In genomic region chr12:55838361-55838760, GRCh38 we compare ENCODE assay signal across 8 cellular contexts. TPM values are rescaled to one million over a fixed set of nuclear protein-coding genes. Genes with fewer than 3 reads are reported as not detected.
"Had no signal": no experiment of that assay in that cellular context is flagged by ENCODE, and none has a peak within 500 bp of the region (broad histone marks: within the 10 kb centered on the region; RNA-seq: fewer than 3 reads in every experiment).

No MANE protein-coding gene starts in this region.

- H3K4me3 ChIP-seq: GM23338, HAP-1 had no signal

- H3K4me2 ChIP-seq: GM23338 had no signal

- H3K4me1 ChIP-seq: HAP-1 had no signal

- H3K27ac ChIP-seq: HL-60 had no signal

- H3K36me3 ChIP-seq: HAP-1 had no signal

- H3K9me3 Mint-ChIP-seq: GM23338, HFFc6, IgD-negative memory B cell had no signal

- H2AFZ ChIP-seq: GM23338 had no signal

- H3K4me3 Mint-ChIP-seq: GM23338, HFFc6 had no signal

- H3K27ac Mint-ChIP-seq: GM23338, HFFc6, IgD-negative memory B cell had no signal

- ATAC-seq: GM23338, HCT116, HepG2 had no signal

- H3K9me3 ChIP-seq: HAP-1 had no signal

- DNase-seq: H7, HFFc6 had no signal

- FAIRE-seq: HepG2 had no signal

RNA-seq across cellular contexts. Expression of gene MMP19, which starts 4.4 kb away (rescaled TPM):
- polyA plus RNA-seq: IgD-negative memory B cell had no signal
